In genomic region chr1:56200921-56201320, GRCh38 we compare ENCODE assay signal across 19 cellular contexts.
"Had no signal": no experiment of that assay in that cellular context is flagged by ENCODE, and none has a peak within 500 bp of the region (broad histone marks: within the 10 kb centered on the region; RNA-seq: fewer than 3 reads in every experiment).

No MANE protein-coding gene starts in this region.

- H3K36me3 ChIP-seq: ascending aorta, lower lobe of right lung had no signal

- DNase-seq: activated CD4-positive, alpha-beta T cell treated with anti-CD3 and anti-CD28 coated beads, Interleukin-2, amount 10 ng/mL, durations not matched to agents 24 days and 14 days; activated CD4-positive, CD25-positive, alpha-beta regulatory T cell; activated CD8-positive, alpha-beta T cell treated with anti-CD3 and anti-CD28 coated beads, Interleukin-2, amount 10 ng/mL, durations not matched to agents 7 days and 5 days; activated effector memory CD4-positive, alpha-beta T cell treated with Interleukin-2 at 50 U/mL for 16 hours; activated naive CD4-positive, alpha-beta T cell treated with anti-CD3 and anti-CD28 coated beads, Interleukin-2, amount 10 ng/mL, durations not matched to agents 7 days and 5 days; activated T-cell treated with anti-CD3 and anti-CD28 coated beads, Interleukin-2, amount 50 U/mL, for 4 hours; effector CD4-positive, alpha-beta T cell; left cardiac atrium; lower lobe of right lung; midbrain; nephron progenitor cell; nucleus accumbens; posterior cingulate gyrus; stimulated activated CD4-positive, alpha-beta T cell treated with anti-CD3 and anti-CD28 coated beads, Interleukin-15, amount 100 ng/mL, for 24 hours; stimulated activated CD4-positive, alpha-beta T cell treated with anti-CD3 and anti-CD28 coated beads, Interleukin-2, amount 100 ng/mL, for 48 hours; stimulated activated naive CD8-positive, alpha-beta T cell treated with anti-CD3 and anti-CD28 coated beads, Interleukin-15, amount 100 ng/mL, for 72 hours had no signal

- H2AFZ ChIP-seq: hepatocyte had no signal

- H3K9me3 ChIP-seq: ascending aorta, lower lobe of right lung had no signal

- H3K27me3 ChIP-seq: ascending aorta, hepatocyte had no signal

- H3K4me3 ChIP-seq: ascending aorta, hepatocyte, lower lobe of right lung, skin epidermis had no signal

- H3K27ac ChIP-seq: ascending aorta, lower lobe of right lung had no signal

- H3K4me1 ChIP-seq: lower lobe of right lung had no signal

- ATAC-seq: activated CD8-positive, alpha-beta T cell treated with anti-CD3 and anti-CD28 coated beads, Interleukin-2, amount 10 ng/mL, durations not matched to agents 7 days and 5 days; activated T-cell treated with anti-CD3 and anti-CD28 coated beads, Interleukin-2, amount 50 U/mL, for 4 hours; lower lobe of right lung; stimulated activated naive CD8-positive, alpha-beta T cell treated with anti-CD3 and anti-CD28 coated beads, Interleukin-15, amount 100 ng/mL, for 72 hours had no signal

- H3K79me2 ChIP-seq: hepatocyte had no signal
